23 cellular contexts compared by ENCODE assay signal in the genomic region with DNA sequence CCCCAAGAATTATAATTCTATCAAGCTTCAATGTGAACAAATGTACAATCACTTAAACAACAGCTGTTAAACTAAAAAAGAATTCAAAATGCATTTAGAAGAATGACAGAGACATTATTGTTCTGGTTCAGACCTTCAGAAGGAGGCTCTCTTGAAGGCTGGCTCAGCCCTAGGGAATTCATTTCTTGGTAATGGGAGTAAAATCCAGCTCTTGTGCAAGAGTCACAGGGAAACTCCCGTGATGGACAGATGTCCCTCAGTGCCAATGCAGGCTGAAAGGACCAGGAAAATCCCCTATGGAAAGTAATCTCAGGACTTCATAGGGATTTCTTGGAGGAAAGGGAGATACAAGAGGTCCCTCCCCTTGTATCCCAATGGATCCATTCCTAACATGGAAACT.
"Had no signal": no experiment of that assay in that cellular context is flagged by ENCODE, and none has a peak within 500 bp of the region (broad histone marks: within the 10 kb centered on the region; RNA-seq: fewer than 3 reads in every experiment).

No MANE protein-coding gene starts in this region.

- H3K4me1 Mint-ChIP-seq: memory B cell; stimulated activated effector memory CD8-positive, alpha-beta T cell treated with anti-CD3 and anti-CD28 coated beads, Interleukin-12 subunit alpha, Interleukin-12 subunit beta, amount 100 ng/mL, for 72 hours had no signal

- H3K4me3 Mint-ChIP-seq: memory B cell; naive thymus-derived CD4-positive, alpha-beta T cell; natural killer cell treated with Interleukin-12 subunit alpha and Interleukin-12 subunit beta and Interleukin-15 and Interleukin-18, amount 100 ng/mL, for 72 hours; stimulated activated effector memory CD8-positive, alpha-beta T cell treated with anti-CD3 and anti-CD28 coated beads, Interleukin-12 subunit alpha, Interleukin-12 subunit beta, amount 100 ng/mL, for 72 hours; stimulated activated naive CD8-positive, alpha-beta T cell treated with anti-CD3 and anti-CD28 coated beads, Interleukin-15, Interleukin-2, amounts not matched to agents 100 ng/mL and 50 ng/mL, for 24 hours; type B pancreatic cell had no signal

- H3K4me2 ChIP-seq: hepatocyte had no signal

- H3K27me3 ChIP-seq: heart right ventricle, hepatocyte, ovary, right atrium auricular region, spleen, suprapubic skin, tibial artery, uterus had no signal

- H3K9me3 Mint-ChIP-seq: natural killer cell treated with Interleukin-12 subunit alpha and Interleukin-12 subunit beta and Interleukin-15 and Interleukin-18, amount 100 ng/mL, for 72 hours; stimulated activated effector memory CD8-positive, alpha-beta T cell treated with anti-CD3 and anti-CD28 coated beads, Interleukin-12 subunit alpha, Interleukin-12 subunit beta, amount 100 ng/mL, for 72 hours had no signal

- H3K79me2 ChIP-seq: hepatocyte had no signal

- H3K36me3 ChIP-seq: heart right ventricle, left ventricle myocardium inferior, ovary, right atrium auricular region, spleen, suprapubic skin, thoracic aorta, tibial artery, uterus had no signal

- FAIRE-seq: small intestine had no signal

- H3K4me1 ChIP-seq: heart right ventricle, left ventricle myocardium inferior, right atrium auricular region, spleen, suprapubic skin, tibial artery, uterus had no signal

- DNase-seq: heart right ventricle; islet precursor cell; left ventricle myocardium inferior; naive thymus-derived CD4-positive, alpha-beta T cell; ovary; small intestine; spleen; stimulated activated CD4-positive, alpha-beta T cell treated with anti-CD3 and anti-CD28 coated beads, Interleukin-4, amount 100 ng/mL, for 24 hours; stimulated activated naive CD4-positive, alpha-beta T cell; tibial artery; uterus had no signal

- H3K4me3 ChIP-seq: heart right ventricle, hepatocyte, left ventricle myocardium inferior, lung, ovary, right atrium auricular region, spleen, suprapubic skin, thoracic aorta, tibial artery, uterus had no signal

- H3K9me3 ChIP-seq: left ventricle myocardium inferior, ovary, right atrium auricular region, suprapubic skin, thoracic aorta, tibial artery, uterus had no signal

- H3K36me3 Mint-ChIP-seq: natural killer cell treated with Interleukin-12 subunit alpha and Interleukin-12 subunit beta and Interleukin-15 and Interleukin-18, amount 100 ng/mL, for 72 hours; stimulated activated effector memory CD8-positive, alpha-beta T cell treated with anti-CD3 and anti-CD28 coated beads, Interleukin-12 subunit alpha, Interleukin-12 subunit beta, amount 100 ng/mL, for 72 hours had no signal

- ATAC-seq: heart right ventricle; naive thymus-derived CD4-positive, alpha-beta T cell; natural killer cell treated with Interleukin-12 subunit alpha and Interleukin-12 subunit beta and Interleukin-15 and Interleukin-18, amount 100 ng/mL, for 72 hours; sciatic nerve; stimulated activated effector memory CD8-positive, alpha-beta T cell treated with anti-CD3 and anti-CD28 coated beads, Interleukin-12 subunit alpha, Interleukin-12 subunit beta, amount 100 ng/mL, for 72 hours had no signal

- H3K27ac Mint-ChIP-seq: memory B cell; natural killer cell treated with Interleukin-12 subunit alpha and Interleukin-12 subunit beta and Interleukin-15 and Interleukin-18, amount 100 ng/mL, for 72 hours; progenitor cell of endocrine pancreas; stimulated activated effector memory CD8-positive, alpha-beta T cell treated with anti-CD3 and anti-CD28 coated beads, Interleukin-12 subunit alpha, Interleukin-12 subunit beta, amount 100 ng/mL, for 72 hours; stimulated activated naive CD8-positive, alpha-beta T cell treated with anti-CD3 and anti-CD28 coated beads, Interleukin-15, Interleukin-2, amounts not matched to agents 100 ng/mL and 50 ng/mL, for 24 hours; type B pancreatic cell had no signal

- H3K27ac ChIP-seq: heart right ventricle, hepatocyte, left ventricle myocardium inferior, ovary, right atrium auricular region, spleen, suprapubic skin, thoracic aorta, tibial artery, uterus had no signal

- H2AFZ ChIP-seq: hepatocyte had no signal

- H3K27me3 Mint-ChIP-seq: naive thymus-derived CD4-positive, alpha-beta T cell; natural killer cell treated with Interleukin-12 subunit alpha and Interleukin-12 subunit beta and Interleukin-15 and Interleukin-18, amount 100 ng/mL, for 72 hours; progenitor cell of endocrine pancreas; stimulated activated naive CD8-positive, alpha-beta T cell treated with anti-CD3 and anti-CD28 coated beads, Interleukin-15, Interleukin-2, amounts not matched to agents 100 ng/mL and 50 ng/mL, for 24 hours had no signal
